Comparison of ENCODE assay signal across 8 cellular contexts in genomic region chr18:35071819-35072247, GRCh38.
DNase-seq lines count a peak whose midpoint lies in the region; ATAC-seq lines count a peak whose summit lies in the region.
"Had no signal": no experiment of that assay in that cellular context is flagged by ENCODE, and none has a peak within 500 bp of the region (broad histone marks: within the 10 kb centered on the region; RNA-seq: fewer than 3 reads in every experiment).

No MANE protein-coding gene starts in this region.

- H3K4me1 Mint-ChIP-seq in central memory CD8-positive, alpha-beta T cell, result peaks cover 50% of the 10 kb centered on the region
- peaks cover 24 to 43% of the 10 kb centered on the region in 2 donors for H3K4me1 Mint-ChIP-seq in stimulated activated naive B cell treated with anti-CD40 and anti-IgM and Interleukin-4, amounts not matched to agents 10 μg/mL and 1 μg/mL and 100 μg/mL, for 72 hours
- peaks cover 3% of the 10 kb centered on the region for H3K4me1 Mint-ChIP-seq in T-helper 2 cell treated with Interferon-gamma antibody and Interleukin-4, amounts not matched to agents 5 μg/mL and 100 μg/mL, for 36 hours (ENCODE audit: low read depth)

- peaks cover 30% of the 10 kb centered on the region for H3K36me3 Mint-ChIP-seq in central memory CD8-positive, alpha-beta T cell (ENCODE audit: insufficient read depth)
- peaks cover 19 to 20% of the 10 kb centered on the region in 2 donors for H3K36me3 Mint-ChIP-seq in stimulated activated naive B cell treated with anti-CD40 and anti-IgM and Interleukin-4, amounts not matched to agents 10 μg/mL and 1 μg/mL and 100 μg/mL, for 72 hours
- peaks cover 17% of the 10 kb centered on the region for H3K36me3 Mint-ChIP-seq in T-helper 2 cell treated with Interferon-gamma antibody and Interleukin-4, amounts not matched to agents 5 μg/mL and 100 μg/mL, for 36 hours (ENCODE audit: low read depth)

- no peak for DNase-seq in central memory CD8-positive, alpha-beta T cell (ENCODE audit: low spot score in 2 of 2)
- no peak for DNase-seq in stimulated activated naive B cell treated with anti-CD40 and anti-IgM and Interleukin-4, amounts not matched to agents 10 μg/mL and 1 μg/mL and 100 μg/mL, for 72 hours
- DNase-seq in T-helper 2 cell treated with Interferon-gamma antibody and Interleukin-4, amounts not matched to agents 5 μg/mL and 100 μg/mL, for 36 hours (ENCODE audit: low spot score), result no peak
- DNase-seq in medulla oblongata (ENCODE audit: extremely low spot score) (no peak), D341Med (ENCODE audit: low spot score) (no peak)
- DNase-seq: trophoblast cell had no signal

- no peak overlapping the region for H3K4me3 Mint-ChIP-seq in central memory CD8-positive, alpha-beta T cell
- H3K4me3 Mint-ChIP-seq in stimulated activated naive B cell treated with anti-CD40 and anti-IgM and Interleukin-4, amounts not matched to agents 10 μg/mL and 1 μg/mL and 100 μg/mL, for 72 hours, result no peak overlapping the region
- H3K4me3 Mint-ChIP-seq in T-helper 2 cell treated with Interferon-gamma antibody and Interleukin-4, amounts not matched to agents 5 μg/mL and 100 μg/mL, for 36 hours, result no peak overlapping the region

- no peaks in the 10 kb centered on the region for H3K9me3 Mint-ChIP-seq in central memory CD8-positive, alpha-beta T cell
- no peaks in the 10 kb centered on the region for H3K9me3 Mint-ChIP-seq in stimulated activated naive B cell treated with anti-CD40 and anti-IgM and Interleukin-4, amounts not matched to agents 10 μg/mL and 1 μg/mL and 100 μg/mL, for 72 hours
- no peaks in the 10 kb centered on the region for H3K9me3 Mint-ChIP-seq in T-helper 2 cell treated with Interferon-gamma antibody and Interleukin-4, amounts not matched to agents 5 μg/mL and 100 μg/mL, for 36 hours

- H3K27me3 Mint-ChIP-seq in central memory CD8-positive, alpha-beta T cell, result no peaks in the 10 kb centered on the region
- H3K27me3 Mint-ChIP-seq in stimulated activated naive B cell treated with anti-CD40 and anti-IgM and Interleukin-4, amounts not matched to agents 10 μg/mL and 1 μg/mL and 100 μg/mL, for 72 hours, result no peaks in the 10 kb centered on the region
- no peaks in the 10 kb centered on the region for H3K27me3 Mint-ChIP-seq in T-helper 2 cell treated with Interferon-gamma antibody and Interleukin-4, amounts not matched to agents 5 μg/mL and 100 μg/mL, for 36 hours (ENCODE audit: low read depth)

- ATAC-seq in GM19351 (IDR thresholded peaks at IDR 0.05; ENCODE audit: unreplicated experiment) (peak; percentile 66), HG02981 (IDR thresholded peaks at IDR 0.05; ENCODE audit: unreplicated experiment) (peak; percentile 73)
- ATAC-seq in central memory CD8-positive, alpha-beta T cell (replicated peaks; ENCODE audit: extremely low read depth, poor library complexity, severe bottlenecking), result no peak
- peak; percentile 29 to 46 for ATAC-seq in stimulated activated naive B cell treated with anti-CD40 and anti-IgM and Interleukin-4, amounts not matched to agents 10 μg/mL and 1 μg/mL and 100 μg/mL, for 72 hours (replicated peaks)

- H3K27ac Mint-ChIP-seq in central memory CD8-positive, alpha-beta T cell (ENCODE audit: low read depth), result peak overlapping the region; percentile 15
- H3K27ac Mint-ChIP-seq in stimulated activated naive B cell treated with anti-CD40 and anti-IgM and Interleukin-4, amounts not matched to agents 10 μg/mL and 1 μg/mL and 100 μg/mL, for 72 hours, result peak overlapping the region; percentile 81
- no peak overlapping the region for H3K27ac Mint-ChIP-seq in T-helper 2 cell treated with Interferon-gamma antibody and Interleukin-4, amounts not matched to agents 5 μg/mL and 100 μg/mL, for 36 hours
